ENCODE assay signal across 1 cellular context in the genomic region with DNA sequence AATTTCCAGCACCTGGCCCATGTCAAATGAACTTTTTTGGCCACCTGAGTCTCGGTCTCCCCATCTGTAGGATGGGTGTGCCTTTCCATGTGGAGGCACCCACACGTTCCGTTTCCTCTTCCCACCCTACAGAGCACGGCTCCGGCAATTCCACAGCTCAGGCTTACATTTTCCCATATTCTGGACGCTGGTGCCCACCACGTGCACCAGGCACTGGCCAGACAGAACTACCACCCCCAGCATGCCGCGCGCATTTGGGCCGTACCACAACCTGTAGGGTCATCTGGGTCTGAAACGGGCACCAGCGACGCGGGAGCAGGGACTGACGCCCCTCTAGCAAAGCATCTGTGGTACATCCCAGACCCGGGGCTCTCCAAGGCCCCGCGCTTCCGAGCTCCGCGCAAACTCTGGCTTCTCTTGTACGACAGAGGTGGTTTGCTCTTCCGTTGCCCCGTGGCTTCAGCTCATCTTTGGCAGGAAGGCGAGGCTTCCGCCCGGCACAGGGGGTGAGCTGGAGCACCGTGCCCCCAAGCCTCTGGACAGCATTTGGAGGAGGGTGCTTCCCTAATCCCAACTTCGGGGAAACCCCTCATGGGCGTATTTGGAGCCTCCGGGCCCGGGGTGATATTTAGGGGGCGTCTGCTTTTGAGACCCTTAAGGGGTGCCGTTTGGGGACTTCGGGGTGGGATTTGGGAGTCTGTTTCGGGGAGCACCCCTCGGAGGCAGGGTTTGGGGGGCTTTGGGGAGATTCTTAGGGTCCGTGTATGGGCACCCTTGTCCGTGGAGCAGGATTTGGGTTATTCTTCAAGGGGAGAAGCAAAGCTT.
TF ChIP-seq lines count a peak whose summit lies in the region.

No MANE protein-coding gene starts in this region.

TF ChIP-seq in HepG2, 621 proteins besides CTCF, POLR2A, EP300 and RAD21 (continued from another document and continues in another):
- TF ChIP-seq, protein P1, sequence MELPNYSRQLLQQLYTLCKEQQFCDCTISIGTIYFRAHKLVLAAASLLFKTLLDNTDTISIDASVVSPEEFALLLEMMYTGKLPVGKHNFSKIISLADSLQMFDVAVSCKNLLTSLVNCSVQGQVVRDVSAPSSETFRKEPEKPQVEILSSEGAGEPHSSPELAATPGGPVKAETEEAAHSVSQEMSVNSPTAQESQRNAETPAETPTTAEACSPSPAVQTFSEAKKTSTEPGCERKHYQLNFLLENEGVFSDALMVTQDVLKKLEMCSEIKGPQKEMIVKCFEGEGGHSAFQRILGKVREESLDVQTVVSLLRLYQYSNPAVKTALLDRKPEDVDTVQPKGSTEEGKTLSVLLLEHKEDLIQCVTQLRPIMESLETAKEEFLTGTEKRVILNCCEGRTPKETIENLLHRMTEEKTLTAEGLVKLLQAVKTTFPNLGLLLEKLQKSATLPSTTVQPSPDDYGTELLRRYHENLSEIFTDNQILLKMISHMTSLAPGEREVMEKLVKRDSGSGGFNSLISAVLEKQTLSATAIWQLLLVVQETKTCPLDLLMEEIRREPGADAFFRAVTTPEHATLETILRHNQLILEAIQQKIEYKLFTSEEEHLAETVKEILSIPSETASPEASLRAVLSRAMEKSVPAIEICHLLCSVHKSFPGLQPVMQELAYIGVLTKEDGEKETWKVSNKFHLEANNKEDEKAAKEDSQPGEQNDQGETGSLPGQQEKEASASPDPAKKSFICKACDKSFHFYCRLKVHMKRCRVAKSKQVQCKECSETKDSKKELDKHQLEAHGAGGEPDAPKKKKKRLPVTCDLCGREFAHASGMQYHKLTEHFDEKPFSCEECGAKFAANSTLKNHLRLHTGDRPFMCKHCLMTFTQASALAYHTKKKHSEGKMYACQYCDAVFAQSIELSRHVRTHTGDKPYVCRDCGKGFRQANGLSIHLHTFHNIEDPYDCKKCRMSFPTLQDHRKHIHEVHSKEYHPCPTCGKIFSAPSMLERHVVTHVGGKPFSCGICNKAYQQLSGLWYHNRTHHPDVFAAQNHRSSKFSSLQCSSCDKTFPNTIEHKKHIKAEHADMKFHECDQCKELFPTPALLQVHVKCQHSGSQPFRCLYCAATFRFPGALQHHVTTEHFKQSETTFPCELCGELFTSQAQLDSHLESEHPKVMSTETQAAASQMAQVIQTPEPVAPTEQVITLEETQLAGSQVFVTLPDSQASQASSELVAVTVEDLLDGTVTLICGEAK (IDR thresholded peaks at IDR 0.05) = no peak
- TF ChIP-seq, protein P1 (CRISPR knock-in tag; IDR thresholded peaks at IDR 0.05) = peak; percentile 37; the same call in 1 of the 2 replicates
- TF ChIP-seq, protein P2, sequence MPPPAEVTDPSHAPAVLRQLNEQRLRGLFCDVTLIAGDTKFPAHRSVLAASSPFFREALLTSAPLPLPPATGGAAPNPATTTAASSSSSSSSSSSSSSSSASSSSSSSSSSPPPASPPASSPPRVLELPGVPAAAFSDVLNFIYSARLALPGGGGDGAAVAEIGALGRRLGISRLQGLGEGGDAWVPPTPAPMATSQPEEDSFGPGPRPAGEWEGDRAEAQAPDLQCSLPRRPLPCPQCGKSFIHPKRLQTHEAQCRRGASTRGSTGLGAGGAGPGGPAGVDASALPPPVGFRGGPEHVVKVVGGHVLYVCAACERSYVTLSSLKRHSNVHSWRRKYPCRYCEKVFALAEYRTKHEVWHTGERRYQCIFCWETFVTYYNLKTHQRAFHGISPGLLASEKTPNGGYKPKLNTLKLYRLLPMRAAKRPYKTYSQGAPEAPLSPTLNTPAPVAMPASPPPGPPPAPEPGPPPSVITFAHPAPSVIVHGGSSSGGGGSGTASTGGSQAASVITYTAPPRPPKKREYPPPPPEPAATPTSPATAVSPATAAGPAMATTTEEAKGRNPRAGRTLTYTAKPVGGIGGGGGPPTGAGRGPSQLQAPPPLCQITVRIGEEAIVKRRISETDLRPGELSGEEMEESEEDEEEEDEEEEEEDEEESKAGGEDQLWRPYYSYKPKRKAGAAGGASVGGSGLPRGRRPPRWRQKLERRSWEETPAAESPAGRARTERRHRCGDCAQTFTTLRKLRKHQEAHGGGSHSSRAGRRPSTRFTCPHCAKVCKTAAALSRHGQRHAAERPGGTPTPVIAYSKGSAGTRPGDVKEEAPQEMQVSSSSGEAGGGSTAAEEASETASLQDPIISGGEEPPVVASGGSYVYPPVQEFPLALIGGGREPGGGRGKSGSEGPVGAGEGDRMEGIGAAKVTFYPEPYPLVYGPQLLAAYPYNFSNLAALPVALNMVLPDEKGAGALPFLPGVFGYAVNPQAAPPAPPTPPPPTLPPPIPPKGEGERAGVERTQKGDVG (CRISPR knock-in tag; IDR thresholded peaks at IDR 0.05; ENCODE audit: borderline replicate concordance) = no peak
- TF ChIP-seq, protein P3, sequence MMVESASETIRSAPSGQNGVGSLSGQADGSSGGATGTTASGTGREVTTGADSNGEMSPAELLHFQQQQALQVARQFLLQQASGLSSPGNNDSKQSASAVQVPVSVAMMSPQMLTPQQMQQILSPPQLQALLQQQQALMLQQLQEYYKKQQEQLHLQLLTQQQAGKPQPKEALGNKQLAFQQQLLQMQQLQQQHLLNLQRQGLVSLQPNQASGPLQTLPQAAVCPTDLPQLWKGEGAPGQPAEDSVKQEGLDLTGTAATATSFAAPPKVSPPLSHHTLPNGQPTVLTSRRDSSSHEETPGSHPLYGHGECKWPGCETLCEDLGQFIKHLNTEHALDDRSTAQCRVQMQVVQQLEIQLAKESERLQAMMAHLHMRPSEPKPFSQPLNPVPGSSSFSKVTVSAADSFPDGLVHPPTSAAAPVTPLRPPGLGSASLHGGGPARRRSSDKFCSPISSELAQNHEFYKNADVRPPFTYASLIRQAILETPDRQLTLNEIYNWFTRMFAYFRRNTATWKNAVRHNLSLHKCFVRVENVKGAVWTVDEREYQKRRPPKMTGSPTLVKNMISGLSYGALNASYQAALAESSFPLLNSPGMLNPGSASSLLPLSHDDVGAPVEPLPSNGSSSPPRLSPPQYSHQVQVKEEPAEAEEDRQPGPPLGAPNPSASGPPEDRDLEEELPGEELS (CRISPR knock-in tag; IDR thresholded peaks at IDR 0.05) = no peak
- peak; percentile 66 for TF ChIP-seq POLR2G (IDR thresholded peaks at IDR 0.05; ENCODE audit: low read depth, low read length)
- no peak for TF ChIP-seq ZMYM2 (CRISPR knock-in tag; IDR thresholded peaks at IDR 0.05)
- TF ChIP-seq SOX13 (IDR thresholded peaks at IDR 0.05) = no peak
- 0 out of 4 replicates have a peak, but pooled peaks of 1 of the 2 experiments have one; percentile 14 for TF ChIP-seq SOX13 (CRISPR knock-in tag; conservative IDR thresholded peaks at IDR 0.05 in 1 of 2, IDR thresholded peaks at IDR 0.05 in 1 of 2)
- TF ChIP-seq, protein P4, sequence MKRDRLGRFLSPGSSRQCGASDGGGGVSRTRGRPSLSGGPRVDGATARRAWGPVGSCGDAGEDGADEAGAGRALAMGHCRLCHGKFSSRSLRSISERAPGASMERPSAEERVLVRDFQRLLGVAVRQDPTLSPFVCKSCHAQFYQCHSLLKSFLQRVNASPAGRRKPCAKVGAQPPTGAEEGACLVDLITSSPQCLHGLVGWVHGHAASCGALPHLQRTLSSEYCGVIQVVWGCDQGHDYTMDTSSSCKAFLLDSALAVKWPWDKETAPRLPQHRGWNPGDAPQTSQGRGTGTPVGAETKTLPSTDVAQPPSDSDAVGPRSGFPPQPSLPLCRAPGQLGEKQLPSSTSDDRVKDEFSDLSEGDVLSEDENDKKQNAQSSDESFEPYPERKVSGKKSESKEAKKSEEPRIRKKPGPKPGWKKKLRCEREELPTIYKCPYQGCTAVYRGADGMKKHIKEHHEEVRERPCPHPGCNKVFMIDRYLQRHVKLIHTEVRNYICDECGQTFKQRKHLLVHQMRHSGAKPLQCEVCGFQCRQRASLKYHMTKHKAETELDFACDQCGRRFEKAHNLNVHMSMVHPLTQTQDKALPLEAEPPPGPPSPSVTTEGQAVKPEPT (CRISPR knock-in tag; IDR thresholded peaks at IDR 0.05; ENCODE audit: low read depth) = no peak
- TF ChIP-seq KLF16 (CRISPR knock-in tag; IDR thresholded peaks at IDR 0.05) = no peak
- peak; percentile 48; the same call in 1 of the 2 replicates for TF ChIP-seq KMT2B (CRISPR knock-in tag; IDR thresholded peaks at IDR 0.05)
- TF ChIP-seq ZNF3 (CRISPR knock-in tag; IDR thresholded peaks at IDR 0.05) = no peak
- peak; percentile 66 for TF ChIP-seq MXD4 (CRISPR knock-in tag; IDR thresholded peaks at IDR 0.05)
- TF ChIP-seq CENPT (CRISPR knock-in tag; IDR thresholded peaks at IDR 0.05; ENCODE audit: low read depth) = no peak
- TF ChIP-seq, protein P5, sequence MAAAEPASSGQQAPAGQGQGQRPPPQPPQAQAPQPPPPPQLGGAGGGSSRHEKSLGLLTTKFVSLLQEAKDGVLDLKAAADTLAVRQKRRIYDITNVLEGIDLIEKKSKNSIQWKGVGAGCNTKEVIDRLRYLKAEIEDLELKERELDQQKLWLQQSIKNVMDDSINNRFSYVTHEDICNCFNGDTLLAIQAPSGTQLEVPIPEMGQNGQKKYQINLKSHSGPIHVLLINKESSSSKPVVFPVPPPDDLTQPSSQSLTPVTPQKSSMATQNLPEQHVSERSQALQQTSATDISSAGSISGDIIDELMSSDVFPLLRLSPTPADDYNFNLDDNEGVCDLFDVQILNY (CRISPR knock-in tag; conservative IDR thresholded peaks at IDR 0.05) = no peak
- TF ChIP-seq RORA (CRISPR knock-in tag; IDR thresholded peaks at IDR 0.05) = no peak
- peak; percentile 89 for TF ChIP-seq HCFC1 (IDR thresholded peaks at IDR 0.05; ENCODE audit: low read depth, low read length)
- TF ChIP-seq, protein P6, sequence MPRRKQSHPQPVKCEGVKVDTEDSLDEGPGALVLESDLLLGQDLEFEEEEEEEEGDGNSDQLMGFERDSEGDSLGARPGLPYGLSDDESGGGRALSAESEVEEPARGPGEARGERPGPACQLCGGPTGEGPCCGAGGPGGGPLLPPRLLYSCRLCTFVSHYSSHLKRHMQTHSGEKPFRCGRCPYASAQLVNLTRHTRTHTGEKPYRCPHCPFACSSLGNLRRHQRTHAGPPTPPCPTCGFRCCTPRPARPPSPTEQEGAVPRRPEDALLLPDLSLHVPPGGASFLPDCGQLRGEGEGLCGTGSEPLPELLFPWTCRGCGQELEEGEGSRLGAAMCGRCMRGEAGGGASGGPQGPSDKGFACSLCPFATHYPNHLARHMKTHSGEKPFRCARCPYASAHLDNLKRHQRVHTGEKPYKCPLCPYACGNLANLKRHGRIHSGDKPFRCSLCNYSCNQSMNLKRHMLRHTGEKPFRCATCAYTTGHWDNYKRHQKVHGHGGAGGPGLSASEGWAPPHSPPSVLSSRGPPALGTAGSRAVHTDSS (CRISPR knock-in tag; conservative IDR thresholded peaks at IDR 0.05) = 0 out of 2 replicates have a peak, but pooled peaks have one; percentile 21
- no peak for TF ChIP-seq MATR3 (CRISPR knock-in tag; IDR thresholded peaks at IDR 0.05)
- TF ChIP-seq HOXA3 (CRISPR knock-in tag; IDR thresholded peaks at IDR 0.05) = peak; percentile 64; the same call in 1 of the 2 replicates
- peak; percentile 35; the same call in 1 of the 2 replicates for TF ChIP-seq CREB1 (IDR thresholded peaks at IDR 0.05)
- peak; percentile 70 for TF ChIP-seq CREB1 (CRISPR knock-in tag; IDR thresholded peaks at IDR 0.05)
- peak; percentile 49; the same call in 1 of the 2 replicates for TF ChIP-seq REPIN1 (CRISPR knock-in tag; IDR thresholded peaks at IDR 0.05; ENCODE audit: borderline replicate concordance, low read depth)
- TF ChIP-seq, protein P7, sequence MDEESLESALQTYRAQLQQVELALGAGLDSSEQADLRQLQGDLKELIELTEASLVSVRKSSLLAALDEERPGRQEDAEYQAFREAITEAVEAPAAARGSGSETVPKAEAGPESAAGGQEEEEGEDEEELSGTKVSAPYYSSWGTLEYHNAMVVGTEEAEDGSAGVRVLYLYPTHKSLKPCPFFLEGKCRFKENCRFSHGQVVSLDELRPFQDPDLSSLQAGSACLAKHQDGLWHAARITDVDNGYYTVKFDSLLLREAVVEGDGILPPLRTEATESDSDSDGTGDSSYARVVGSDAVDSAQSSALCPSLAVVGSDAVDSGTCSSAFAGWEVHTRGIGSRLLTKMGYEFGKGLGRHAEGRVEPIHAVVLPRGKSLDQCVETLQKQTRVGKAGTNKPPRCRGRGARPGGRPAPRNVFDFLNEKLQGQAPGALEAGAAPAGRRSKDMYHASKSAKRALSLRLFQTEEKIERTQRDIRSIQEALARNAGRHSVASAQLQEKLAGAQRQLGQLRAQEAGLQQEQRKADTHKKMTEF (CRISPR knock-in tag; IDR thresholded peaks at IDR 0.05) = 0 out of 2 replicates have a peak, but pooled peaks have one; percentile 27
- TF ChIP-seq, protein P8, sequence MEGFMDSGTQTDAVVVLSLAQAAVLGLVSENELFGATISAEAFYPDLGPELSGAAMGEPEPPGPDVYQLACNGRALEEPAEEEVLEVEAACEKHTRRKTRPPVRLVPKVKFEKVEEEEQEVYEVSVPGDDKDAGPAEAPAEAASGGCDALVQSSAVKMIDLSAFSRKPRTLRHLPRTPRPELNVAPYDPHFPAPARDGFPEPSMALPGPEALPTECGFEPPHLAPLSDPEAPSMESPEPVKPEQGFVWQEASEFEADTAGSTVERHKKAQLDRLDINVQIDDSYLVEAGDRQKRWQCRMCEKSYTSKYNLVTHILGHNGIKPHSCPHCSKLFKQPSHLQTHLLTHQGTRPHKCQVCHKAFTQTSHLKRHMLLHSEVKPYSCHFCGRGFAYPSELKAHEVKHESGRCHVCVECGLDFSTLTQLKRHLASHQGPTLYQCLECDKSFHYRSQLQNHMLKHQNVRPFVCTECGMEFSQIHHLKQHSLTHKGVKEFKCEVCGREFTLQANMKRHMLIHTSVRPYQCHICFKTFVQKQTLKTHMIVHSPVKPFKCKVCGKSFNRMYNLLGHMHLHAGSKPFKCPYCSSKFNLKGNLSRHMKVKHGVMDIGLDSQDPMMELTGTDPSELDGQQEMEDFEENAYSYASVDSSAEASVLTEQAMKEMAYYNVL (CRISPR knock-in tag; IDR thresholded peaks at IDR 0.05; ENCODE audit: borderline replicate concordance) = no peak
- peak; percentile 73 for TF ChIP-seq POLR2AphosphoS5 (IDR thresholded peaks at IDR 0.05; ENCODE audit: low read depth, low read length)
- TF ChIP-seq ERF (CRISPR knock-in tag; IDR thresholded peaks at IDR 0.05) = 0 out of 2 replicates have a peak, but pooled peaks have one; percentile 16
